Comparison of ENCODE assay signal across 20 cellular contexts in the genomic region with DNA sequence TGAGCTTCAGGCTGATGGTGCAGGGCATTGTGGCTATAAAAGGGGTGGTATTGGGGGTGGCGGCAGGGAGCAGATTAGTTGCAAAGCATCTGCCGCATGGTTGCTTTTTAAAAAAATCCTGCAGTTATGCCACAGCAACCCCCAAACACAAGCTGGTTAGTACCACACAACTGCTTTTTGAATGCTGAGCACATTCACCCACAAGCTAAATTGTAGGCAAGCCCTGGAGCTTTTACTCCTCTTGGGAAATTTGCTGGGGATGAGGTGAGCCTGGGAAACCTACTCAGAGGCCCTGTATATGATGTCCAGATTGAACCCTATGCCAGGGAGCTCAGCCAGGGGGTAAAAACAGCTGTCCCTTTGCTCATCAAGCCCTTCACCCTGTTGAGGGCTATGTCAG. TPM values are rescaled to one million over a fixed set of nuclear protein-coding genes. Genes with fewer than 3 reads are reported as not detected.
"Had no signal": no experiment of that assay in that cellular context is flagged by ENCODE, and none has a peak within 500 bp of the region (broad histone marks: within the 10 kb centered on the region; RNA-seq: fewer than 3 reads in every experiment).

No MANE protein-coding gene starts in this region.

- H3K27ac ChIP-seq: cardiac muscle cell, foreskin keratinocyte, hepatocyte, spleen, tibial nerve had no signal

- H3K27me3 Mint-ChIP-seq: progenitor cell of endocrine pancreas had no signal

- H3K27ac Mint-ChIP-seq: activated CD4-positive, alpha-beta T cell treated with anti-CD3 and anti-CD28 coated beads, Interleukin-2, amount 10 ng/mL, durations not matched to agents 24 days and 14 days; activated CD8-positive, alpha-beta memory T cell treated with anti-CD3 and anti-CD28 coated beads, Interleukin-2, amount 10 ng/mL, durations not matched to agents 7 days and 5 days; activated CD8-positive, alpha-beta T cell treated with anti-CD3 and anti-CD28 coated beads for 36 hours; dendritic cell treated with granulocyte-macrophage colony-stimulating factor and Interleukin-4, amounts not matched to agents 40 ng/mL and 50 ng/mL, for 4 days; memory B cell; naive B cell; progenitor cell of endocrine pancreas had no signal

- H3K4me1 Mint-ChIP-seq: activated CD4-positive, alpha-beta T cell treated with anti-CD3 and anti-CD28 coated beads, Interleukin-2, amount 10 ng/mL, durations not matched to agents 24 days and 14 days; activated CD8-positive, alpha-beta memory T cell treated with anti-CD3 and anti-CD28 coated beads, Interleukin-2, amount 10 ng/mL, durations not matched to agents 7 days and 5 days; activated naive CD4-positive, alpha-beta T cell treated with anti-CD3 and anti-CD28 coated beads, Interleukin-2, amount 10 ng/mL, durations not matched to agents 7 days and 5 days; memory B cell; naive B cell had no signal

- DNase-seq: activated CD4-positive, alpha-beta T cell treated with anti-CD3 and anti-CD28 coated beads, Interleukin-2, amount 10 ng/mL, durations not matched to agents 24 days and 14 days; activated CD8-positive, alpha-beta memory T cell treated with anti-CD3 and anti-CD28 coated beads, Interleukin-2, amount 10 ng/mL, durations not matched to agents 7 days and 5 days; activated CD8-positive, alpha-beta T cell treated with anti-CD3 and anti-CD28 coated beads for 36 hours; activated effector memory CD4-positive, alpha-beta T cell treated with anti-CD3 and anti-CD28 coated beads, Interleukin-2, amount 50 U/mL, for 16 hours; activated naive CD4-positive, alpha-beta T cell treated with anti-CD3 and anti-CD28 coated beads, Interleukin-2, amount 10 ng/mL, durations not matched to agents 7 days and 5 days; activated T-cell treated with anti-CD3 and anti-CD28 coated beads for 4 hours; effector memory CD4-positive, alpha-beta T cell; foreskin keratinocyte; glutamatergic neuron; left cardiac atrium; naive B cell; spleen; stimulated activated CD4-positive, alpha-beta T cell treated with anti-CD3 and anti-CD28 coated beads, Interleukin-4, amount 100 ng/mL, for 24 hours; stimulated activated naive CD8-positive, alpha-beta T cell treated with anti-CD3 and anti-CD28 coated beads, Interleukin-15, Interleukin-2, amounts not matched to agents 100 U/mL and 50 U/mL, for 24 hours had no signal

- H3K36me3 Mint-ChIP-seq: activated CD8-positive, alpha-beta memory T cell treated with anti-CD3 and anti-CD28 coated beads, Interleukin-2, amount 10 ng/mL, durations not matched to agents 7 days and 5 days; activated naive CD4-positive, alpha-beta T cell treated with anti-CD3 and anti-CD28 coated beads, Interleukin-2, amount 10 ng/mL, durations not matched to agents 7 days and 5 days; memory B cell had no signal

- H3K4me3 Mint-ChIP-seq: activated CD4-positive, alpha-beta T cell treated with anti-CD3 and anti-CD28 coated beads, Interleukin-2, amount 10 ng/mL, durations not matched to agents 24 days and 14 days; activated CD8-positive, alpha-beta memory T cell treated with anti-CD3 and anti-CD28 coated beads, Interleukin-2, amount 10 ng/mL, durations not matched to agents 7 days and 5 days; activated CD8-positive, alpha-beta T cell treated with anti-CD3 and anti-CD28 coated beads for 36 hours; activated naive CD4-positive, alpha-beta T cell treated with anti-CD3 and anti-CD28 coated beads, Interleukin-2, amount 10 ng/mL, durations not matched to agents 7 days and 5 days; dendritic cell treated with granulocyte-macrophage colony-stimulating factor and Interleukin-4, amounts not matched to agents 40 ng/mL and 50 ng/mL, for 4 days; memory B cell; naive B cell had no signal

- H3K9me3 Mint-ChIP-seq: activated CD8-positive, alpha-beta T cell treated with anti-CD3 and anti-CD28 coated beads for 36 hours; activated naive CD4-positive, alpha-beta T cell treated with anti-CD3 and anti-CD28 coated beads, Interleukin-2, amount 10 ng/mL, durations not matched to agents 7 days and 5 days; dendritic cell treated with granulocyte-macrophage colony-stimulating factor and Interleukin-4, amounts not matched to agents 40 ng/mL and 50 ng/mL, for 4 days had no signal

- ATAC-seq: activated CD8-positive, alpha-beta memory T cell treated with anti-CD3 and anti-CD28 coated beads, Interleukin-2, amount 10 ng/mL, durations not matched to agents 7 days and 5 days; activated CD8-positive, alpha-beta T cell treated with anti-CD3 and anti-CD28 coated beads for 36 hours; foreskin keratinocyte; left cardiac atrium; stimulated activated naive CD8-positive, alpha-beta T cell treated with anti-CD3 and anti-CD28 coated beads, Interleukin-15, Interleukin-2, amounts not matched to agents 100 U/mL and 50 U/mL, for 24 hours had no signal

RNA-seq across cellular contexts. Expression of gene TRIM2, which starts 33.8 kb away (rescaled TPM):
- total RNA-seq: activated CD4-positive, alpha-beta T cell treated with anti-CD3 and anti-CD28 coated beads, Interleukin-2, amount 10 ng/mL, durations not matched to agents 24 days and 14 days; activated CD8-positive, alpha-beta memory T cell treated with anti-CD3 and anti-CD28 coated beads, Interleukin-2, amount 10 ng/mL, durations not matched to agents 7 days and 5 days had no signal
